In the genomic region with DNA sequence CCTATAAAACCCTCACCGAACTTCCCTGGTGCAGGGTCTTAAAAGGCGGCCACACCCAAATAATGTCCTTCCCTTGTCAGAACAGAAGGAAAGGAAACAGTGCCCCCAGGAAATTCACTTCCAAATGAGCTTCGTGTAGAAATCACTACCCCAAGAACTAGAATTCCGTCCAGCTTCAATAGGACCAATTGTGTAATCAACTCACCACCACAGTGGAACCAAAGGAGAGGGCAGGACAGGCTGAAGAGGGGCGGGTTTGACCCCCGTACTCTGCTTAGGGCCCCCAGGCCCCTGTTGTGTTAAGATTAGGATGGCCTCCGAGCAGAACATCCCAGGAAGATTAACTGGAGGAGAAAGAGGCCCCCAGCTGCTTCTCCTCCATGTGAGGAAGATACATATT, we compare ENCODE assay signal across 32 cellular contexts. TPM values are rescaled to one million over a fixed set of nuclear protein-coding genes. Genes with fewer than 3 reads are reported as not detected.
"Had no signal": no experiment of that assay in that cellular context is flagged by ENCODE, and none has a peak within 500 bp of the region (broad histone marks: within the 10 kb centered on the region; RNA-seq: fewer than 3 reads in every experiment).

No MANE protein-coding gene starts in this region.

- H3K4me1 Mint-ChIP-seq: mesothelial cell of epicardium, naive B cell had no signal

- H3K27ac ChIP-seq: dorsolateral prefrontal cortex, esophagus squamous epithelium, heart right ventricle, left ventricle myocardium inferior, lower lobe of right lung, ovary, thoracic aorta, tibial nerve, upper lobe of left lung had no signal

- H3K27ac Mint-ChIP-seq: mesothelial cell of epicardium; natural killer cell treated with Interleukin-12 subunit alpha and Interleukin-12 subunit beta and Interleukin-15 and Interleukin-18, amount 100 ng/mL, for 72 hours; progenitor cell of endocrine pancreas; stimulated activated naive B cell treated with anti-CD40 and anti-IgM and Interleukin-4, amounts not matched to agents 10 μg/mL and 1 μg/mL and 100 μg/mL, for 72 hours; stimulated activated naive CD8-positive, alpha-beta T cell treated with anti-CD3 and anti-CD28 coated beads, Interleukin-15, Interleukin-2, amounts not matched to agents 100 ng/mL and 50 ng/mL, for 24 hours had no signal

- H3K36me3 ChIP-seq: esophagus squamous epithelium, heart right ventricle, left ventricle myocardium inferior, lower lobe of right lung, ovary, thoracic aorta, tibial nerve, upper lobe of left lung had no signal

- DNase-seq: central memory CD4-positive, alpha-beta T cell; effector CD8-positive, alpha-beta T cell; esophagus squamous epithelium; foreskin melanocyte; glutamatergic neuron; heart right ventricle; hippocampal formation; immature natural killer cell; kidney glomerular epithelial cell; left colon; left ventricle myocardium inferior; lower lobe of right lung; mesenchymal stem cell; mucosa of descending colon; naive B cell; ovary; stimulated activated CD4-positive, alpha-beta T cell treated with anti-CD3 and anti-CD28 coated beads, Interleukin-4, amount 100 ng/mL, for 4 hours; stimulated activated naive B cell treated with anti-CD40 and anti-IgM and Interleukin-4, amounts not matched to agents 10 μg/mL and 1 μg/mL and 100 μg/mL, for 72 hours; upper lobe of left lung had no signal

- H3K4me3 ChIP-seq: dorsolateral prefrontal cortex, esophagus squamous epithelium, heart right ventricle, left ventricle myocardium inferior, lower lobe of right lung, mucosa of descending colon, ovary, thoracic aorta, tibial nerve, upper lobe of left lung had no signal

- H3K4me1 ChIP-seq: esophagus squamous epithelium, heart right ventricle, left ventricle myocardium inferior, lower lobe of right lung, tibial nerve, upper lobe of left lung had no signal

- ATAC-seq: heart right ventricle; left colon; lower lobe of right lung; mucosa of descending colon; natural killer cell treated with Interleukin-12 subunit alpha and Interleukin-12 subunit beta and Interleukin-15 and Interleukin-18, amount 100 ng/mL, for 72 hours; stimulated activated naive B cell treated with anti-CD40 and anti-IgM and Interleukin-4, amounts not matched to agents 10 μg/mL and 1 μg/mL and 100 μg/mL, for 72 hours had no signal

- H3K27me3 ChIP-seq: ovary, upper lobe of left lung had no signal

- H3K9me3 ChIP-seq: esophagus squamous epithelium, heart right ventricle, left ventricle myocardium inferior, lower lobe of right lung, thoracic aorta, upper lobe of left lung had no signal

- H3K36me3 Mint-ChIP-seq: mesothelial cell of epicardium; naive B cell; natural killer cell treated with Interleukin-12 subunit alpha and Interleukin-12 subunit beta and Interleukin-15 and Interleukin-18, amount 100 ng/mL, for 72 hours; stimulated activated naive B cell treated with anti-CD40 and anti-IgM and Interleukin-4, amounts not matched to agents 10 μg/mL and 1 μg/mL and 100 μg/mL, for 72 hours had no signal

- H3K9me3 Mint-ChIP-seq: mesothelial cell of epicardium; natural killer cell treated with Interleukin-12 subunit alpha and Interleukin-12 subunit beta and Interleukin-15 and Interleukin-18, amount 100 ng/mL, for 72 hours; stimulated activated naive B cell treated with anti-CD40 and anti-IgM and Interleukin-4, amounts not matched to agents 10 μg/mL and 1 μg/mL and 100 μg/mL, for 72 hours; stimulated activated naive CD8-positive, alpha-beta T cell treated with anti-CD3 and anti-CD28 coated beads, Interleukin-15, Interleukin-2, amounts not matched to agents 100 ng/mL and 50 ng/mL, for 24 hours had no signal

- H3K4me3 Mint-ChIP-seq: immature natural killer cell; mesothelial cell of epicardium; natural killer cell treated with Interleukin-12 subunit alpha and Interleukin-12 subunit beta and Interleukin-15 and Interleukin-18, amount 100 ng/mL, for 72 hours; neural crest cell; stimulated activated naive B cell treated with anti-CD40 and anti-IgM and Interleukin-4, amounts not matched to agents 10 μg/mL and 1 μg/mL and 100 μg/mL, for 72 hours; stimulated activated naive CD8-positive, alpha-beta T cell treated with anti-CD3 and anti-CD28 coated beads, Interleukin-15, Interleukin-2, amounts not matched to agents 100 ng/mL and 50 ng/mL, for 24 hours had no signal

RNA-seq across cellular contexts. Expression of gene GPR35, which starts 24.1 kb away (rescaled TPM):
- total RNA-seq: epithelial cell of proximal tubule had no signal

RNA-seq across cellular contexts. Expression of gene AQP12B, which starts 33.4 kb away (rescaled TPM):
- total RNA-seq: cerebellum; dorsolateral prefrontal cortex; endothelial cell of umbilical vein; epithelial cell of proximal tubule; esophagus squamous epithelium; heart right ventricle; left ventricle myocardium inferior; lower lobe of right lung; mesothelial cell of epicardium; natural killer cell treated with Interleukin-12 subunit alpha and Interleukin-12 subunit beta and Interleukin-15 and Interleukin-18, amount 100 ng/mL, for 72 hours; neural crest cell; progenitor cell of endocrine pancreas; sciatic nerve; skeletal muscle tissue; thoracic aorta; upper lobe of left lung had no signal
- polyA plus RNA-seq: endothelial cell of umbilical vein, immature natural killer cell, ovary had no signal

RNA-seq across cellular contexts. Expression of gene AQP12A, which starts 42.3 kb away (rescaled TPM):
- total RNA-seq: cerebellum; dorsolateral prefrontal cortex; endothelial cell of umbilical vein; epithelial cell of proximal tubule; esophagus squamous epithelium; heart right ventricle; left ventricle myocardium inferior; lower lobe of right lung; mesothelial cell of epicardium; natural killer cell treated with Interleukin-12 subunit alpha and Interleukin-12 subunit beta and Interleukin-15 and Interleukin-18, amount 100 ng/mL, for 72 hours; neural crest cell; ovary; progenitor cell of endocrine pancreas; sciatic nerve; skeletal muscle tissue; thoracic aorta; upper lobe of left lung had no signal
- polyA plus RNA-seq: endothelial cell of umbilical vein, heart right ventricle, immature natural killer cell, ovary had no signal
